9 cellular contexts compared by ENCODE assay signal in genomic region chr12:95700316-95700785, GRCh38.
A peak's percentile ranks its signal among the peaks of the same experiment; 100 is the strongest.
DNase-seq lines count a peak whose midpoint lies in the region; ATAC-seq and TF ChIP-seq lines count a peak whose summit lies in the region.
"Had no signal": no experiment of that assay in that cellular context is flagged by ENCODE, and none has a peak within 500 bp of the region (broad histone marks: within the 10 kb centered on the region; RNA-seq: fewer than 3 reads in every experiment).

No MANE protein-coding gene starts in this region.

- H3K4me2 ChIP-seq in skeletal muscle satellite cell (ENCODE audit: low read length), result peak overlapping the region; percentile 38

- CTCF ChIA-PET in RWPE1 (lab: Yijun Ruan, JAX), result no interaction called here

- no peak for TF ChIP-seq CTCF in RWPE1 (conservative IDR thresholded peaks at IDR 0.05; ENCODE audit: low read depth)

- peaks cover 16% of the 10 kb centered on the region for H3K4me1 ChIP-seq in skeletal muscle satellite cell (ENCODE audit: control insufficient read depth, insufficient read depth, low read length)
- no peaks in the 10 kb centered on the region for H3K4me1 ChIP-seq in effector memory CD4-positive, alpha-beta T cell (ENCODE audit: control insufficient read depth, insufficient read depth, low read length, poor library complexity, severe bottlenecking)

- POLR2A ChIA-PET in RWPE1 (lab: Yijun Ruan, JAX; ENCODE audit: low non-redundant PET), result no interaction called here

- no peak overlapping the region for H3K4me3 ChIP-seq in skeletal muscle satellite cell (ENCODE audit: low read length)
- H3K4me3 ChIP-seq in effector memory CD4-positive, alpha-beta T cell (ENCODE audit: insufficient read depth, low read depth, low read length, poor library complexity, severe bottlenecking), result no peak overlapping the region

- peak overlapping the region; percentile 2 for H3K9ac ChIP-seq in skeletal muscle satellite cell (ENCODE audit: low read depth, low read length)

- peak; percentile 98 for ATAC-seq in HG02884 (IDR thresholded peaks at IDR 0.05; ENCODE audit: unreplicated experiment)

- no peaks in the 10 kb centered on the region for H3K27me3 ChIP-seq in skeletal muscle satellite cell (ENCODE audit: control insufficient read depth, insufficient read depth, low read length)
- no peaks in the 10 kb centered on the region for H3K27me3 ChIP-seq in effector memory CD4-positive, alpha-beta T cell (replicated peaks; ENCODE audit: control insufficient read depth, insufficient read depth, low read length, poor library complexity, severe bottlenecking)

- no peaks in the 10 kb centered on the region for H3K9me3 ChIP-seq in skeletal muscle satellite cell (replicated peaks; ENCODE audit: low read length)
- no peaks in the 10 kb centered on the region for H3K9me3 ChIP-seq in effector memory CD4-positive, alpha-beta T cell (ENCODE audit: control insufficient read depth, low read length)

- H3K27ac ChIP-seq in RWPE1, result no peak overlapping the region
- no peak overlapping the region for H3K27ac ChIP-seq in effector memory CD4-positive, alpha-beta T cell (ENCODE audit: insufficient read depth, low read length, poor library complexity, severe bottlenecking)
- H3K27ac ChIP-seq: 22Rv1 had no signal

- peaks cover 5% of the 10 kb centered on the region for H3K36me3 ChIP-seq in skeletal muscle satellite cell (ENCODE audit: insufficient read depth, low read length)
- no peaks in the 10 kb centered on the region for H3K36me3 ChIP-seq in effector memory CD4-positive, alpha-beta T cell (ENCODE audit: control insufficient read depth, insufficient read depth, low read length)

- peak; percentile 43 for DNase-seq in NK-92 treated with Interleukin-12 subunit alpha and Interleukin-12 subunit beta, amount 100 ng/mL, for 24 hours (lab: John Stamatoyannopoulos, UW)
- no peak for DNase-seq in NK-92 (lab: John Stamatoyannopoulos, UW; ENCODE audit: unreplicated experiment)
- peak; percentile 2 for DNase-seq in RWPE1 (ENCODE audit: low spot score)
- DNase-seq in NCI-H2171 treated with DMSO at 0.1 percent for 48 hours (lab: John Stamatoyannopoulos, UW), result no peak
- no peak for DNase-seq in UCSD-AML1 (lab: John Stamatoyannopoulos, UW; ENCODE audit: unreplicated experiment)
- DNase-seq in effector memory CD4-positive, alpha-beta T cell, result no peak

Comparison
In these comparisons a context has a peak if more than half of its experiments do, and no peak if none do; other contexts are left out.
1. DNase-seq: peak in NK-92 treated with Interleukin-12 subunit alpha and Interleukin-12 subunit beta, amount 100 ng/mL, for 24 hours (single experiment) and RWPE1 (single experiment); none in NK-92 (single experiment), NCI-H2171 treated with DMSO at 0.1 percent for 48 hours (single experiment), UCSD-AML1 (single experiment) and effector memory CD4-positive, alpha-beta T cell (0 of 3).